ENCODE assay signal across 15 cellular contexts in genomic region chr10:132714906-132715790, GRCh38.
DNase-seq lines count a peak whose midpoint lies in the region; TF ChIP-seq lines count a peak whose summit lies in the region.
"Had no signal": no experiment of that assay in that cellular context is flagged by ENCODE, and none has a peak within 500 bp of the region (broad histone marks: within the 10 kb centered on the region; RNA-seq: fewer than 3 reads in every experiment).

No MANE protein-coding gene starts in this region.

- DNase-seq in cardiac septum (ENCODE audit: low spot score) (peak; percentile 53), middle frontal gyrus (ENCODE audit: extremely low spot score, low spot score) (peak; percentile 9), suprapubic skin (ENCODE audit: low spot score in 2 of 2) (peak; percentile 56 to 78), AG20443 (ENCODE audit: low spot score) (no peak), coronary artery (ENCODE audit: low spot score) (no peak), GM10248 (ENCODE audit: extremely low spot score) (no peak), KG1 (lab: John Stamatoyannopoulos, UW) (no peak)
- DNase-seq: HFFc6, NCI-H82, PC-9, T1000, thyroid gland had no signal

- no peak for TF ChIP-seq CTCF in suprapubic skin (IDR thresholded peaks at IDR 0.05)
- TF ChIP-seq CTCF in coronary artery (IDR thresholded peaks at IDR 0.05), result no peak
- TF ChIP-seq CTCF in GM10248 (IDR thresholded peaks at IDR 0.05; ENCODE audit: control extremely low read depth, extremely low read depth, low read depth, missing control alignments), result no peak

- peaks cover 48% of the 10 kb centered on the region for H3K36me3 ChIP-seq in suprapubic skin

- WGBS in suprapubic skin, result 90% methylated on average over 21 of the region's 26 CpGs

- no peaks in the 10 kb centered on the region for H3K9me3 ChIP-seq in suprapubic skin
- H3K9me3 ChIP-seq: thyroid gland had no signal

- no peaks in the 10 kb centered on the region for H3K4me1 ChIP-seq in suprapubic skin
- H3K4me1 ChIP-seq: thyroid gland had no signal

- CTCF ChIA-PET in GM10248 (lab: Yijun Ruan, JAX), result no interaction called here

- no peak for TF ChIP-seq POLR2A in suprapubic skin (IDR thresholded peaks at IDR 0.05)

- no peak overlapping the region for H3K4me3 ChIP-seq in suprapubic skin
- H3K4me3 ChIP-seq in coronary artery, result no peak overlapping the region
- H3K4me3 ChIP-seq: hepatocyte, PC-9, SK-N-MC, thyroid gland had no signal

- POLR2A ChIA-PET in GM10248 (lab: Yijun Ruan, JAX), result no interaction called here

- TF ChIP-seq EP300 in suprapubic skin (IDR thresholded peaks at IDR 0.05), result no peak

- intact Hi-C loops in cardiac septum (cut with DNase I), result no loop called here

- H3K27me3 ChIP-seq in suprapubic skin, result no peaks in the 10 kb centered on the region
- H3K27me3 ChIP-seq: hepatocyte, thyroid gland had no signal

- H3K27ac ChIP-seq in angular gyrus (ENCODE audit: low read depth, low read length), result peak overlapping the region; percentile 95
- H3K27ac ChIP-seq in suprapubic skin, result no peak overlapping the region
- H3K27ac ChIP-seq in coronary artery, result peak overlapping the region in 1 of 2 donors; percentile 41
- H3K27ac ChIP-seq: hepatocyte, PC-9, SK-N-MC, thyroid gland had no signal

Comparison
In these comparisons a context has a peak if more than half of its experiments do, and no peak if none do; other contexts are left out.
1. DNase-seq: peak in cardiac septum (single experiment), middle frontal gyrus (single experiment) and suprapubic skin (2 of 2); none in AG20443 (single experiment), coronary artery (single experiment), GM10248 (single experiment) and KG1 (single experiment).